12 cellular contexts compared by ENCODE assay signal in genomic region chr3:125322166-125322565, GRCh38. TPM values are rescaled to one million over a fixed set of nuclear protein-coding genes. Genes with fewer than 3 reads are reported as not detected.
DNase-seq lines count a peak whose midpoint lies in the region; ATAC-seq and TF ChIP-seq lines count a peak whose summit lies in the region.
"Had no signal": no experiment of that assay in that cellular context is flagged by ENCODE, and none has a peak within 500 bp of the region (broad histone marks: within the 10 kb centered on the region; RNA-seq: fewer than 3 reads in every experiment).

No MANE protein-coding gene starts in this region.

- no peak overlapping the region for H3K4me3 ChIP-seq in AG10803 (ENCODE audit: low read length)
- no peak overlapping the region for H3K4me3 ChIP-seq in RWPE2 (ENCODE audit: severe bottlenecking)
- no peak overlapping the region for H3K4me3 ChIP-seq in fibroblast of the aortic adventitia (ENCODE audit: low read depth, low read length)
- H3K4me3 ChIP-seq: BLaER1 had no signal

- peaks cover 19% of the 10 kb centered on the region for H3K36me3 Mint-ChIP-seq in HFFc6 (ENCODE audit: low read depth)
- H3K36me3 Mint-ChIP-seq in stimulated activated naive B cell treated with anti-CD40 and anti-IgM and Interleukin-4, amounts not matched to agents 10 μg/mL and 1 μg/mL and 100 μg/mL, for 72 hours = peaks cover 21 to 44% of the 10 kb centered on the region in 2 donors

- peaks cover 2% of the 10 kb centered on the region for H3K27me3 Mint-ChIP-seq in HFFc6 (ENCODE audit: insufficient read depth)
- no peaks in the 10 kb centered on the region for H3K27me3 Mint-ChIP-seq in stimulated activated naive B cell treated with anti-CD40 and anti-IgM and Interleukin-4, amounts not matched to agents 10 μg/mL and 1 μg/mL and 100 μg/mL, for 72 hours

- H3K9me3 Mint-ChIP-seq in HFFc6 = no peaks in the 10 kb centered on the region
- peaks cover 3 to 8% of the 10 kb centered on the region in 2 donors for H3K9me3 Mint-ChIP-seq in stimulated activated naive B cell treated with anti-CD40 and anti-IgM and Interleukin-4, amounts not matched to agents 10 μg/mL and 1 μg/mL and 100 μg/mL, for 72 hours

- H3K27ac ChIP-seq in RWPE2 (ENCODE audit: poor library complexity, severe bottlenecking) = peak overlapping the region; percentile 10
- H3K27ac ChIP-seq: BLaER1 had no signal

- TF ChIP-seq CTCF in AG10803 (conservative IDR thresholded peaks at IDR 0.05; ENCODE audit: low read length) (no peak), HFFc6 (IDR thresholded peaks at IDR 0.05) (no peak), RWPE2 (IDR thresholded peaks at IDR 0.05; ENCODE audit: poor library complexity, severe bottlenecking) (no peak), fibroblast of the aortic adventitia (IDR thresholded peaks at IDR 0.05; ENCODE audit: insufficient read depth, low read length) (no peak)

- H3K27me3 ChIP-seq in RWPE2 (ENCODE audit: insufficient read depth, poor library complexity, severe bottlenecking) = no peaks in the 10 kb centered on the region
- H3K27me3 ChIP-seq: BLaER1 had no signal

- DNase-seq in AG10803 (ENCODE audit: low read depth) = peak; percentile 73
- DNase-seq in HFFc6 = peak; percentile 55
- no peak for DNase-seq in RWPE2 (ENCODE audit: low spot score)
- DNase-seq in fibroblast of the aortic adventitia (ENCODE audit: low read depth) = peak; percentile 76
- no peak for DNase-seq in NCI-H146 (lab: John Stamatoyannopoulos, UW)
- DNase-seq in activated CD4-positive, CD25-positive, alpha-beta regulatory T cell treated with anti-CD3 and anti-CD28 coated beads, Interleukin-2, amount 50 U/mL, for 72 hours = no peak
- no peak for DNase-seq in hippocampal formation (lab: John Stamatoyannopoulos, UW)
- no peak for DNase-seq in stimulated activated naive B cell treated with anti-CD40 and anti-IgM and Interleukin-4, amounts not matched to agents 10 μg/mL and 1 μg/mL and 100 μg/mL, for 72 hours
- DNase-seq: activated CD8-positive, alpha-beta memory T cell treated with anti-CD3 and anti-CD28 coated beads, Interleukin-2, amount 50 U/mL, for 4 hours; effector CD8-positive, alpha-beta T cell; NCI-H1436 treated with DMSO at 0.1 percent for 48 hours had no signal

- H3K4me1 ChIP-seq in RWPE2 (ENCODE audit: insufficient read depth, poor library complexity, severe bottlenecking) = peaks cover 17% of the 10 kb centered on the region

- H3K27ac Mint-ChIP-seq in HFFc6 = peak overlapping the region; percentile 50
- H3K27ac Mint-ChIP-seq in stimulated activated naive B cell treated with anti-CD40 and anti-IgM and Interleukin-4, amounts not matched to agents 10 μg/mL and 1 μg/mL and 100 μg/mL, for 72 hours = no peak overlapping the region

- no peaks in the 10 kb centered on the region for H3K9me3 ChIP-seq in RWPE2 (ENCODE audit: severe bottlenecking)

- ATAC-seq in RWPE2 (ENCODE audit: low read depth) = peak; percentile 37; the same call in 1 of the 3 replicates
- ATAC-seq in stimulated activated naive B cell treated with anti-CD40 and anti-IgM and Interleukin-4, amounts not matched to agents 10 μg/mL and 1 μg/mL and 100 μg/mL, for 72 hours (replicated peaks) = no peak

- peaks cover 57% of the 10 kb centered on the region for H3K4me1 Mint-ChIP-seq in HFFc6 (ENCODE audit: low read depth)
- H3K4me1 Mint-ChIP-seq in stimulated activated naive B cell treated with anti-CD40 and anti-IgM and Interleukin-4, amounts not matched to agents 10 μg/mL and 1 μg/mL and 100 μg/mL, for 72 hours = peaks cover 9 to 27% of the 10 kb centered on the region in 2 donors

- no peak overlapping the region for H3K4me3 Mint-ChIP-seq in HFFc6
- no peak overlapping the region for H3K4me3 Mint-ChIP-seq in stimulated activated naive B cell treated with anti-CD40 and anti-IgM and Interleukin-4, amounts not matched to agents 10 μg/mL and 1 μg/mL and 100 μg/mL, for 72 hours

- H3K36me3 ChIP-seq in RWPE2 (ENCODE audit: low read depth) = peaks cover 53% of the 10 kb centered on the region

RNA-seq across cellular contexts. Expression of gene ZNF148, which starts 53.0 kb away (rescaled TPM):
- total RNA-seq in HFFc6 (2021; fragmentation: NEBNext Ultra II Directional; extraction: Animal tissue kit (Norgen Biotek cat#: 25700)) = 10 to 100 TPM; 41.4 to 51.4 (median 47.5) TPM
- total RNA-seq in fibroblast of the aortic adventitia (ENCODE audit: low replicate concordance) = 40.1 and 62.9 TPM in 2 replicates

Comparison
In these comparisons a context has a peak if more than half of its experiments do, and no peak if none do; other contexts are left out.
1. DNase-seq: peak in AG10803 (single experiment), HFFc6 (single experiment) and fibroblast of the aortic adventitia (single experiment); none in RWPE2 (single experiment), NCI-H146 (single experiment), activated CD4-positive, CD25-positive, alpha-beta regulatory T cell treated with anti-CD3 and anti-CD28 coated beads, Interleukin-2, amount 50 U/mL, for 72 hours (single experiment), hippocampal formation (0 of 2) and stimulated activated naive B cell treated with anti-CD40 and anti-IgM and Interleukin-4, amounts not matched to agents 10 μg/mL and 1 μg/mL and 100 μg/mL, for 72 hours (single experiment).